ENCODE assay signal across 12 cellular contexts in the genomic region with DNA sequence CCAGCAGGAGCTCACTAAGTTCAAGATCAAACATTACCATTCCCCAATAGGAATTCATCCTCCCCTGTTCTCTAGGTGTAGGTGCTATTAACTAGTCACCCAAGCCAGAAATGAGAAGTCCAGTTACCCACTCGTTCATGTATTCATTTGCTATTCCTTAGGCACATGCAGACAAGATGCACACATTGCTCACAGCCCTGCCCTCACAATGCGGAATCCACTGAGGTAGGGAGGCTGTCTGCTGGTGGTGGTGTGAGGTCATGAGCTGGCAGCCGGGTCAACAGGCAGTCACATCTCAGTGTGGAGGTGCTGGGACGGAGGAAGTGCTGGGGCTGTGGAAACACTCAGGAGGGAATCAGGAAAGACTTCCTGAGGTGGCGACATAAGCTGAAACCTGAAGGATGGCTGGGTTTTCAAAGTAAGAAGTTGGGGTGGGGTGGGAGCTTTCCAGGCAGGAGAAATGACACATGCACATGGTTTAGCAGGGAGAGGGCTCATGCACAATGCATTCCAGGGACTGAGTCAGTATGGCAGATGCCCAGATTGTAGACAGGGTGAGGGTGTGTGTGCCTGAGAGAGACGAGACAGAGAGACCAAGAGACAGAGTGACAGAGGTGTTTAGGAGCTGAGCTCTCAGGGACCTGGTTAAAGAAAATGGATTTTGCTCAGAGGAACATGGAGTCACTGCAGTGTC.
A peak's percentile ranks its signal among the peaks of the same experiment; 100 is the strongest.
DNase-seq lines count a peak whose midpoint lies in the region; ATAC-seq and TF ChIP-seq lines count a peak whose summit lies in the region.
"Had no signal": no experiment of that assay in that cellular context is flagged by ENCODE, and none has a peak within 500 bp of the region (broad histone marks: within the 10 kb centered on the region; RNA-seq: fewer than 3 reads in every experiment).

No MANE protein-coding gene starts in this region.

- H3K36me3 Mint-ChIP-seq in CD4-positive, CD25-positive, alpha-beta regulatory T cell = peaks cover 8% of the 10 kb centered on the region

- H3K9me3 Mint-ChIP-seq in CD4-positive, CD25-positive, alpha-beta regulatory T cell = peaks cover 0 to 4% (median 0%) of the 10 kb centered on the region in 7 donors

- CTCF ChIA-PET in GM10248 (lab: Yijun Ruan, JAX) = interaction anchor here (1.0 to 1.5 kb wide), 2 partner anchors 9 to 121 kb away, joined by 3 to 4 read pairs; no protein-coding TSS in a partner anchor

- no peak for ATAC-seq in CD4-positive, CD25-positive, alpha-beta regulatory T cell (ENCODE audit: low read depth in 2 of 2)

- H3K4me3 Mint-ChIP-seq in CD4-positive, CD25-positive, alpha-beta regulatory T cell = no peak overlapping the region
- H3K4me3 Mint-ChIP-seq: activated naive CD8-positive, alpha-beta T cell had no signal

- H3K27me3 ChIP-seq in CD4-positive, CD25-positive, alpha-beta regulatory T cell (ENCODE audit: control insufficient read depth, insufficient read depth, low read length) = no peaks in the 10 kb centered on the region
- H3K27me3 ChIP-seq in MG63 = no peaks in the 10 kb centered on the region
- H3K27me3 ChIP-seq: Peyer's patch had no signal

- no peak overlapping the region for H3K27ac ChIP-seq in CD4-positive, CD25-positive, alpha-beta regulatory T cell (ENCODE audit: insufficient read depth, low read length, poor library complexity, severe bottlenecking)
- H3K27ac ChIP-seq: Peyer's patch had no signal

- H3K4me1 ChIP-seq in CD4-positive, CD25-positive, alpha-beta regulatory T cell (ENCODE audit: control insufficient read depth, insufficient read depth, low read length, poor library complexity, severe bottlenecking) = no peaks in the 10 kb centered on the region
- H3K4me1 ChIP-seq: Peyer's patch had no signal

- TF ChIP-seq CTCF in GM10248 (IDR thresholded peaks at IDR 0.05; ENCODE audit: control extremely low read depth, extremely low read depth, low read depth, missing control alignments) = no peak

- POLR2A ChIA-PET in GM10248 (lab: Yijun Ruan, JAX) = no interaction called here

- H3K27ac Mint-ChIP-seq in CD4-positive, CD25-positive, alpha-beta regulatory T cell = peak overlapping the region in 2 of 3 donors; percentile 6 to 52

- H3K36me3 ChIP-seq in CD4-positive, CD25-positive, alpha-beta regulatory T cell (ENCODE audit: control insufficient read depth, insufficient read depth, low read length) = no peaks in the 10 kb centered on the region
- H3K36me3 ChIP-seq in MG63 = peaks cover 22% of the 10 kb centered on the region
- H3K36me3 ChIP-seq: Peyer's patch had no signal

- H3K4me3 ChIP-seq in CD4-positive, CD25-positive, alpha-beta regulatory T cell (ENCODE audit: low read depth, low read length) = no peak overlapping the region
- no peak overlapping the region for H3K4me3 ChIP-seq in MG63
- H3K4me3 ChIP-seq: Peyer's patch had no signal

- peaks cover 0 to 2% of the 10 kb centered on the region in 2 experiments for H3K9me3 ChIP-seq in CD4-positive, CD25-positive, alpha-beta regulatory T cell (ENCODE audit: control insufficient read depth in 2 of 2, low read length in 2 of 2)
- no peaks in the 10 kb centered on the region; the same call in 1 of the 2 replicates for H3K9me3 ChIP-seq in MG63
- H3K9me3 ChIP-seq: Peyer's patch had no signal

- peaks cover 0 to 6% (median 2%) of the 10 kb centered on the region in 4 donors for H3K4me1 Mint-ChIP-seq in CD4-positive, CD25-positive, alpha-beta regulatory T cell

- no peaks in the 10 kb centered on the region for H3K27me3 Mint-ChIP-seq in CD4-positive, CD25-positive, alpha-beta regulatory T cell
- H3K27me3 Mint-ChIP-seq: activated naive CD8-positive, alpha-beta T cell had no signal

- no peak for DNase-seq in CD4-positive, CD25-positive, alpha-beta regulatory T cell
- peak; percentile 88 for DNase-seq in MG63
- peak; percentile 73 for DNase-seq in dedifferentiated amniotic fluid mesenchymal stem cell (ENCODE audit: extremely low spot score)
- peak; percentile 91 for DNase-seq in myocyte (ENCODE audit: low read depth)
- no peak for DNase-seq in GM10248 (ENCODE audit: extremely low spot score)
- no peak for DNase-seq in GM19240 (ENCODE audit: insufficient read length, low spot score)
- DNase-seq in DMS53 (lab: John Stamatoyannopoulos, UW) = no peak
- DNase-seq in RPMI8226 = no peak
- DNase-seq: activated CD4-positive, alpha-beta T cell treated with anti-CD3 and anti-CD28 coated beads for 48 hours; NCI-H187; Peyer's patch had no signal

Comparison
In these comparisons a context has a peak if more than half of its experiments do, and no peak if none do; other contexts are left out.
1. DNase-seq: peak in MG63 (single experiment), dedifferentiated amniotic fluid mesenchymal stem cell (single experiment) and myocyte (single experiment); none in CD4-positive, CD25-positive, alpha-beta regulatory T cell (0 of 3), GM10248 (single experiment), GM19240 (single experiment), DMS53 (single experiment) and RPMI8226 (single experiment).